In genomic region chr11:47532597-47533213, GRCh38 we compare ENCODE assay signal across 13 cellular contexts. TPM values are rescaled to one million over a fixed set of nuclear protein-coding genes. Genes with fewer than 3 reads are reported as not detected.
DNase-seq lines count a peak whose midpoint lies in the region; ATAC-seq, FAIRE-seq and TF ChIP-seq lines count a peak whose summit lies in the region.
"Had no signal": no experiment of that assay in that cellular context is flagged by ENCODE, and none has a peak within 500 bp of the region (broad histone marks: within the 10 kb centered on the region; RNA-seq: fewer than 3 reads in every experiment).

No MANE protein-coding gene starts in this region.

- no peaks in the 10 kb centered on the region for H3K9me3 Mint-ChIP-seq in activated T-cell treated with anti-CD3 and anti-CD28 coated beads, Interleukin-2, amount 50 U/mL, for 24 hours
- H3K9me3 Mint-ChIP-seq in activated naive CD8-positive, alpha-beta T cell treated with anti-CD3 and anti-CD28 coated beads, Interleukin-2, amount 50 U/mL, for 24 hours = no peaks in the 10 kb centered on the region
- H3K9me3 Mint-ChIP-seq: memory B cell had no signal

- H3K27ac Mint-ChIP-seq in activated T-cell treated with anti-CD3 and anti-CD28 coated beads, Interleukin-2, amount 50 U/mL, for 24 hours = peak overlapping the region; percentile 71
- H3K27ac Mint-ChIP-seq in activated naive CD8-positive, alpha-beta T cell treated with anti-CD3 and anti-CD28 coated beads, Interleukin-2, amount 50 U/mL, for 24 hours = peak overlapping the region; percentile 15
- H3K27ac Mint-ChIP-seq: memory B cell had no signal

- H3K4me3 Mint-ChIP-seq in activated T-cell treated with anti-CD3 and anti-CD28 coated beads, Interleukin-2, amount 50 U/mL, for 24 hours = no peak overlapping the region
- H3K4me3 Mint-ChIP-seq in activated naive CD8-positive, alpha-beta T cell treated with anti-CD3 and anti-CD28 coated beads, Interleukin-2, amount 50 U/mL, for 24 hours = no peak overlapping the region
- H3K4me3 Mint-ChIP-seq: memory B cell had no signal

- peaks cover 62% of the 10 kb centered on the region for H3K36me3 Mint-ChIP-seq in activated T-cell treated with anti-CD3 and anti-CD28 coated beads, Interleukin-2, amount 50 U/mL, for 24 hours (ENCODE audit: low read depth)
- peaks cover 16% of the 10 kb centered on the region for H3K36me3 Mint-ChIP-seq in activated naive CD8-positive, alpha-beta T cell treated with anti-CD3 and anti-CD28 coated beads, Interleukin-2, amount 50 U/mL, for 24 hours (ENCODE audit: low read depth)

- H3K9me3 ChIP-seq in liver (ENCODE audit: control insufficient read depth in 4 of 4, low read length in 3 of 4) = no peaks in the 10 kb centered on the region
- H3K9me3 ChIP-seq in stomach smooth muscle (ENCODE audit: control insufficient read depth in 2 of 2, low read length in 2 of 2) = no peaks in the 10 kb centered on the region
- H3K9me3 ChIP-seq: spleen had no signal

- 85% methylated on average over 2 of the region's 2 CpGs for WGBS in liver

- H3K36me3 ChIP-seq in liver (ENCODE audit: control insufficient read depth in 4 of 4, insufficient read depth in 3 of 4, low read depth in 1 of 4, low read length in 3 of 4) (no peaks in the 10 kb centered on the region), stomach smooth muscle (ENCODE audit: control insufficient read depth in 2 of 2, insufficient read depth in 2 of 2, low read length in 2 of 2) (no peaks in the 10 kb centered on the region)

- DNase-seq in activated T-cell treated with anti-CD3 and anti-CD28 coated beads, Interleukin-2, amount 50 U/mL, for 24 hours = no peak
- DNase-seq in activated T-cell treated with anti-CD3 and anti-CD28 coated beads, Interleukin-2, amount 50 U/mL, for 48 hours = no peak
- DNase-seq in activated naive CD8-positive, alpha-beta T cell treated with anti-CD3 and anti-CD28 coated beads, Interleukin-2, amount 50 U/mL, for 24 hours = no peak
- DNase-seq in GM12891 (ENCODE audit: insufficient read length, low spot score) = no peak
- DNase-seq in activated CD8-positive, alpha-beta memory T cell treated with anti-CD3 and anti-CD28 coated beads, Interleukin-2, amount 50 U/mL, for 48 hours = no peak
- no peak for DNase-seq in HuH-7.5 (ENCODE audit: low spot score)
- DNase-seq: cortex of kidney, NCI-H2107, spleen had no signal

- no peak overlapping the region for H3K4me3 ChIP-seq in liver (ENCODE audit: low read depth in 1 of 3, low read length in 3 of 3)
- H3K4me3 ChIP-seq in stomach smooth muscle (ENCODE audit: low read length in 2 of 2) = peak overlapping the region in 1 of 2 donors; percentile 3
- H3K4me3 ChIP-seq: spleen had no signal

- H3K4me1 ChIP-seq in liver (ENCODE audit: control insufficient read depth in 4 of 4, insufficient read depth in 4 of 4, low read length in 3 of 4) (peaks cover 13 to 25% (median 23%) of the 10 kb centered on the region in 4 donors), stomach smooth muscle (ENCODE audit: control insufficient read depth, insufficient read depth, low read length) (peaks cover 29% of the 10 kb centered on the region)

- TF ChIP-seq CTCF in liver (IDR thresholded peaks at IDR 0.05; ENCODE audit: low read depth, low read length, missing input control) = no peak

- H3K4me1 Mint-ChIP-seq in activated T-cell treated with anti-CD3 and anti-CD28 coated beads, Interleukin-2, amount 50 U/mL, for 24 hours (ENCODE audit: low read depth) = peaks cover 54% of the 10 kb centered on the region
- H3K4me1 Mint-ChIP-seq in activated naive CD8-positive, alpha-beta T cell treated with anti-CD3 and anti-CD28 coated beads, Interleukin-2, amount 50 U/mL, for 24 hours = peaks cover 46% of the 10 kb centered on the region

- FAIRE-seq in GM12891 (lab: Jason Lieb, UNC) = no peak

- no peaks in the 10 kb centered on the region for H3K27me3 ChIP-seq in liver (ENCODE audit: control insufficient read depth in 4 of 4, insufficient read depth in 4 of 4, low read length in 3 of 4)
- H3K27me3 ChIP-seq in stomach smooth muscle (ENCODE audit: control insufficient read depth in 1 of 2, insufficient read depth in 2 of 2, low read length in 2 of 2) = no peaks in the 10 kb centered on the region
- H3K27me3 ChIP-seq: spleen had no signal

- H3K27me3 Mint-ChIP-seq in activated T-cell treated with anti-CD3 and anti-CD28 coated beads, Interleukin-2, amount 50 U/mL, for 24 hours = no peaks in the 10 kb centered on the region
- no peaks in the 10 kb centered on the region for H3K27me3 Mint-ChIP-seq in activated naive CD8-positive, alpha-beta T cell treated with anti-CD3 and anti-CD28 coated beads, Interleukin-2, amount 50 U/mL, for 24 hours
- H3K27me3 Mint-ChIP-seq: memory B cell had no signal

- ATAC-seq in activated naive CD8-positive, alpha-beta T cell treated with anti-CD3 and anti-CD28 coated beads, Interleukin-2, amount 50 U/mL, for 24 hours = no peak

- TF ChIP-seq POLR2A in GM12891 (IDR thresholded peaks at IDR 0.05; ENCODE audit: low read depth, low read length) = no peak

- no peak overlapping the region for H3K9ac ChIP-seq in liver (ENCODE audit: low read depth in 1 of 2, low read length in 2 of 2)
- no peak overlapping the region for H3K9ac ChIP-seq in stomach smooth muscle (ENCODE audit: low read length in 2 of 2)

- H3K27ac ChIP-seq in liver (ENCODE audit: low read depth in 1 of 2, low read length in 2 of 2) = peak overlapping the region; percentile 15 to 40
- peak overlapping the region; percentile 53 for H3K27ac ChIP-seq in stomach smooth muscle (ENCODE audit: low read length)
- H3K27ac ChIP-seq: RWPE1 had no signal

- no peak for TF ChIP-seq RAD21 in liver (IDR thresholded peaks at IDR 0.05)

TF ChIP-seq in liver, 16 proteins besides CTCF, POLR2A, EP300 and RAD21 (continues in another document):
- no peak for TF ChIP-seq REST (IDR thresholded peaks at IDR 0.05)
- TF ChIP-seq JUND (IDR thresholded peaks at IDR 0.05) = no peak
- no peak for TF ChIP-seq GABPA (IDR thresholded peaks at IDR 0.05 in 1 of 2, conservative IDR thresholded peaks at IDR 0.05 in 1 of 2)

TF ChIP-seq in GM12891, 5 proteins besides CTCF, POLR2A, EP300 and RAD21:
- TF ChIP-seq SPI1 (IDR thresholded peaks at IDR 0.05; ENCODE audit: low read depth, low read length) = no peak
- no peak for TF ChIP-seq PAX5 (IDR thresholded peaks at IDR 0.05; ENCODE audit: insufficient read depth, low read length, severe bottlenecking)
- no peak for TF ChIP-seq POLR2AphosphoS5 (IDR thresholded peaks at IDR 0.05; ENCODE audit: low read depth, low read length)
- TF ChIP-seq TAF1 (IDR thresholded peaks at IDR 0.05; ENCODE audit: low read depth, low read length) = no peak
- TF ChIP-seq POU2F2 (IDR thresholded peaks at IDR 0.05; ENCODE audit: low read depth, low read length) = no peak

RNA-seq across cellular contexts. Expression of gene CELF1, which starts 20.2 kb away (rescaled TPM):
- 100 to 1,000 TPM in 1 of 2 donors, 10 to 100 TPM in 1; 66.7 to 139 TPM for total RNA-seq in liver
- polyA plus RNA-seq in liver = 10 to 100 TPM; 23.5 to 53.8 TPM
- 25.7 TPM for polyA plus RNA-seq in GM12891 (2012; ENCODE audit: low read depth, missing spikeins)

RNA-seq across cellular contexts. Expression of gene PTPMT1, which starts 32.7 kb away (rescaled TPM):
- 10 to 100 TPM; 28.7 to 40.4 TPM for total RNA-seq in liver
- polyA plus RNA-seq in liver = 10 to 100 TPM; 32.9 to 34.1 TPM
- polyA plus RNA-seq in GM12891 (2012; ENCODE audit: low read depth, missing spikeins) = 58.2 TPM

RNA-seq across cellular contexts. Expression of gene KBTBD4, which starts 46.1 kb away (rescaled TPM):
- 10 to 100 TPM in 1 of 2 donors, 1 to 10 TPM in 1; 9.1 to 12.0 TPM for total RNA-seq in liver
- 1 to 10 TPM; 5.6 to 8.2 TPM for polyA plus RNA-seq in liver
- polyA plus RNA-seq in GM12891 (2012; ENCODE audit: low read depth, missing spikeins) = 16.9 TPM

RNA-seq across cellular contexts. Expression of gene NDUFS3, which starts 46.2 kb away (rescaled TPM):
- 10 to 100 TPM; 43.8 to 55.0 TPM for total RNA-seq in liver
- polyA plus RNA-seq in liver = 100 to 1,000 TPM in 1 of 2 donors, 10 to 100 TPM in 1; 80.6 to 101 TPM
- 109 TPM for polyA plus RNA-seq in GM12891 (2012; ENCODE audit: low read depth, missing spikeins)

RNA-seq across cellular contexts. Expression of gene FAM180B, which starts 53.8 kb away (rescaled TPM):
- total RNA-seq in liver = not detected
- polyA plus RNA-seq in liver = not detected
- not detected for polyA plus RNA-seq in GM12891 (2012; ENCODE audit: low read depth, missing spikeins)
- total RNA-seq: spleen had no signal
